Comparison of ENCODE assay signal across 9 cellular contexts in genomic region chr7:99525713-99526440, GRCh38. TPM values are rescaled to one million over a fixed set of nuclear protein-coding genes. Genes with fewer than 3 reads are reported as not detected.
DNase-seq lines count a peak whose midpoint lies in the region; ATAC-seq and TF ChIP-seq lines count a peak whose summit lies in the region.
"Had no signal": no experiment of that assay in that cellular context is flagged by ENCODE, and none has a peak within 500 bp of the region (broad histone marks: within the 10 kb centered on the region; RNA-seq: fewer than 3 reads in every experiment).

No MANE protein-coding gene starts in this region.

- no peaks in the 10 kb centered on the region for H3K9me2 ChIP-seq in Loucy (replicated peaks; ENCODE audit: low read depth, low read length)

- H3K36me3 ChIP-seq in Loucy (ENCODE audit: insufficient read depth, low read length) (peaks cover 48% of the 10 kb centered on the region; the same call in 1 of the 2 replicates), brain microvascular endothelial cell (replicated peaks) (peaks cover 53% of the 10 kb centered on the region)

- H3K9me3 Mint-ChIP-seq in neural crest cell, result peaks cover 12% of the 10 kb centered on the region

- H3K4me1 ChIP-seq in Loucy (ENCODE audit: insufficient read depth, low read length, poor library complexity, severe bottlenecking), result no peaks in the 10 kb centered on the region

- no peak overlapping the region for H3K4me2 ChIP-seq in Loucy (ENCODE audit: low read depth, low read length, poor library complexity, severe bottlenecking)

- TF ChIP-seq CTCF in Loucy (conservative IDR thresholded peaks at IDR 0.05; ENCODE audit: low read length) (peak; percentile 61), brain microvascular endothelial cell (IDR thresholded peaks at IDR 0.05; ENCODE audit: low read depth, low read length, missing control alignments) (peak; percentile 47), neural crest cell (conservative IDR thresholded peaks at IDR 0.05) (peak; percentile 44)

- no peak overlapping the region for H2AFZ ChIP-seq in Loucy (ENCODE audit: low read length)

- no peaks in the 10 kb centered on the region for H4K20me1 ChIP-seq in Loucy (ENCODE audit: insufficient read depth, low read length, poor library complexity, severe bottlenecking)

- peaks cover 5% of the 10 kb centered on the region; the same call in 1 of the 2 replicates for H3K9me3 ChIP-seq in Loucy (ENCODE audit: insufficient read depth, low read depth, low read length)

- no peaks in the 10 kb centered on the region for H3K27me3 Mint-ChIP-seq in neural crest cell (ENCODE audit: low read depth)

- DNase-seq in DMS 273 (lab: John Stamatoyannopoulos, UW; ENCODE audit: unreplicated experiment), result peak; percentile 60
- DNase-seq in DMS 273 treated with DMSO at 0.1 percent for 48 hours (lab: John Stamatoyannopoulos, UW), result no peak
- DNase-seq in brain microvascular endothelial cell, result peak; percentile 4
- no peak for DNase-seq in neural crest cell (ENCODE audit: low read depth, low spot score)
- DNase-seq in ecto neural progenitor cell (ENCODE audit: low spot score), result no peak
- no peak for DNase-seq in 8988T
- DNase-seq: effector CD8-positive, alpha-beta T cell had no signal

- H3K27me3 ChIP-seq in Loucy (ENCODE audit: insufficient read depth, low read length, poor library complexity, severe bottlenecking) (no peaks in the 10 kb centered on the region), brain microvascular endothelial cell (replicated peaks) (no peaks in the 10 kb centered on the region)

- peaks cover 56% of the 10 kb centered on the region for H3K36me3 Mint-ChIP-seq in neural crest cell (ENCODE audit: low read depth)

- H3K9ac ChIP-seq in Loucy (ENCODE audit: low read depth, low read length, poor library complexity, severe bottlenecking), result no peak overlapping the region

- no peaks in the 10 kb centered on the region for H3K79me2 ChIP-seq in Loucy (ENCODE audit: insufficient read depth, low read length)

- H3K4me1 Mint-ChIP-seq in neural crest cell, result no peaks in the 10 kb centered on the region

- H3K27ac Mint-ChIP-seq in neural crest cell (ENCODE audit: unreplicated experiment), result no peak overlapping the region

- in situ Hi-C loops in brain microvascular endothelial cell (cut with HindIII; ENCODE audit: low pct_ligation_motif_present, low sequenced_read_pairs), result no loop called here

- no peaks in the 10 kb centered on the region for H3F3A ChIP-seq in Loucy (ENCODE audit: low read depth)

- H3K27ac ChIP-seq in brain microvascular endothelial cell, result no peak overlapping the region

- ATAC-seq in HG02970 (IDR thresholded peaks at IDR 0.05; ENCODE audit: low FRiP score, unreplicated experiment), result no peak

- no peak overlapping the region for H3K4me3 ChIP-seq in Loucy (ENCODE audit: low read length, poor library complexity, severe bottlenecking)
- no peak overlapping the region for H3K4me3 ChIP-seq in brain microvascular endothelial cell (ENCODE audit: low read depth, low read length)

- no peak overlapping the region for H3K4me3 Mint-ChIP-seq in neural crest cell

RNA-seq across cellular contexts. Expression of gene ZKSCAN5, which starts 21.4 kb away (rescaled TPM):
- 21.5 and 21.7 TPM in 2 replicates for total RNA-seq in neural crest cell

RNA-seq across cellular contexts. Expression of gene ZNF394, which starts 25.8 kb away (rescaled TPM):
- total RNA-seq in neural crest cell, result 17.5 and 19.5 TPM in 2 replicates

RNA-seq across cellular contexts. Expression of gene FAM200A, which starts 26.0 kb away (rescaled TPM):
- 10.6 and 10.9 TPM in 2 replicates for total RNA-seq in neural crest cell

RNA-seq across cellular contexts. Expression of gene ZNF655, which starts 32.6 kb away (rescaled TPM):
- 56.0 and 57.0 TPM in 2 replicates for total RNA-seq in neural crest cell

RNA-seq across cellular contexts. Expression of gene ZNF789, which starts 53.2 kb away (rescaled TPM):
- total RNA-seq in neural crest cell, result 25.6 and 27.8 TPM in 2 replicates

Comparison
In these comparisons a context has a peak if more than half of its experiments do, and no peak if none do; other contexts are left out.
1. DNase-seq: peak in DMS 273 (single experiment) and brain microvascular endothelial cell (single experiment); none in DMS 273 treated with DMSO at 0.1 percent for 48 hours (single experiment), neural crest cell (single experiment), ecto neural progenitor cell (single experiment) and 8988T (single experiment).
2. Peak in every context shown above with its lines, with median percentiles within 50 percentile points of each other: CTCF ChIP-seq.